In genomic region chr2:41860078-41860514, GRCh38 we compare ENCODE assay signal across 7 cellular contexts.
A peak's percentile ranks its signal among the peaks of the same experiment; 100 is the strongest.
DNase-seq lines count a peak whose midpoint lies in the region; ATAC-seq, FAIRE-seq and TF ChIP-seq lines count a peak whose summit lies in the region.
"Not testable (repeated sequence)": the region's sequence is repeated elsewhere in the genome, so short reads cannot be mapped to it uniquely, and the experiment has no call there.

No MANE protein-coding gene starts in this region.

- H3K4me3 ChIP-seq in RWPE2 (ENCODE audit: severe bottlenecking); brain microvascular endothelial cell (ENCODE audit: low read depth, low read length): not testable (repeated sequence)

- peak; percentile 36 for FAIRE-seq in HTR-8/SVneo (lab: Jason Lieb, UNC)

- H3K36me3 ChIP-seq in RWPE2 (ENCODE audit: low read depth); brain microvascular endothelial cell (replicated peaks): not testable (repeated sequence)

- not testable (repeated sequence) for H3K27me3 ChIP-seq in RWPE2 (ENCODE audit: insufficient read depth, poor library complexity, severe bottlenecking); brain microvascular endothelial cell (replicated peaks)

- peaks cover 16% of the 10 kb centered on the region for H3K4me1 Mint-ChIP-seq in osteocyte (ENCODE audit: unreplicated experiment)

- H3K9me3 ChIP-seq in RWPE2 (ENCODE audit: severe bottlenecking): not testable (repeated sequence)

- DNase-seq in EH (ENCODE audit: low read depth) (peak; percentile 68), brain microvascular endothelial cell (peak; percentile 64), fibroblast of gingiva (ENCODE audit: low read depth) (peak; percentile 44), kidney tubule cell (ENCODE audit: low spot score) (peak; percentile 82)
- not testable (repeated sequence) for DNase-seq in HTR-8/SVneo (ENCODE audit: insufficient read length, low spot score); RWPE2 (ENCODE audit: low spot score); osteocyte (ENCODE audit: extremely low spot score, unreplicated experiment)

- H3K4me3 Mint-ChIP-seq in osteocyte (ENCODE audit: unreplicated experiment): not testable (repeated sequence)

- peaks cover 20% of the 10 kb centered on the region for H3K4me1 ChIP-seq in RWPE2 (ENCODE audit: insufficient read depth, poor library complexity, severe bottlenecking)

- not testable (repeated sequence) for H3K27me3 Mint-ChIP-seq in osteocyte (ENCODE audit: unreplicated experiment)

- peak overlapping the region; percentile 80 for H3K27ac Mint-ChIP-seq in osteocyte (ENCODE audit: unreplicated experiment)

- not testable (repeated sequence) for TF ChIP-seq CTCF in RWPE2 (IDR thresholded peaks at IDR 0.05; ENCODE audit: poor library complexity, severe bottlenecking); brain microvascular endothelial cell (IDR thresholded peaks at IDR 0.05; ENCODE audit: low read depth, low read length, missing control alignments); osteocyte (IDR thresholded peaks at IDR 0.05)

- not testable (repeated sequence) for H3K36me3 Mint-ChIP-seq in osteocyte (ENCODE audit: unreplicated experiment)

- in situ Hi-C loops in brain microvascular endothelial cell (cut with HindIII; ENCODE audit: low pct_ligation_motif_present, low sequenced_read_pairs): loop anchor here (25.0 kb wide), 1 partner anchor 227 kb away; no protein-coding TSS in a partner anchor

- H3K27ac ChIP-seq in RWPE2 (ENCODE audit: poor library complexity, severe bottlenecking) (peak overlapping the region; percentile 54), brain microvascular endothelial cell (peak overlapping the region; percentile 55)

- not testable (repeated sequence) for H3K9me3 Mint-ChIP-seq in osteocyte (ENCODE audit: unreplicated experiment)

- peak; percentile 98 for ATAC-seq in RWPE2 (ENCODE audit: low read depth)
